ENCODE assay signal across 29 cellular contexts in the genomic region with DNA sequence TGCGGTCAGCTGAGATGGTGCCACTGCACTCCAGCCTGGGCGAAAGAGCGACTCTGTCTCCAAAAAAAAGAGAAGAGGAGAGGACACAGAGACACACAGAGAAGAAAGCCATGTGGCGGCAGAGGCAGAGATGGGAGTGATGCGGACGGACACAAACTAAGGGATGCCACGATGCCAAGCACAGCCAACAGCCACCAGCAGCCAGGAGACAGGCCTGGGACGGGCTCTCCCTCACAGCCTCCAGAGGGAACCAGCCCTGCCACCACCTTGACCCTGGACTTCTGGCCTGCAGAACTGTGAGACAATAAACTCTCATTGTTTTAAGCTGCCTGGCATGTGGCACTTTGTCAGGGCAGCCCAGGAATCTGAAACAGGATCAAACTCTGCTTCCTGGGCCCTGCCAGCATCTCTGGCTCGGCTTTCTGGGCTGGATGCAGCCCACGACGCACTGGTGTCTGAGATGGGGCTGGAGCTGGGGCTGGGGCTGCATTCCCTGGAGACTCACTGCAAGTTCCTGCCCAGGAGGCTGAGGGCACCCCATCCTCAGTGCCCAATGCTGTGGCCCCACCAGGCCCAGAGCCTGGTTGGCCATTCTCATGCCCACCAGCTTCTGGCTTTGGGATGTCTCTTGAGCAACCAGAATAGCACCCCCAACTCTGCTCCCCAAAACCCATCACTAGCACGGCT. TPM values are rescaled to one million over a fixed set of nuclear protein-coding genes. Genes with fewer than 3 reads are reported as not detected.
DNase-seq lines count a peak whose midpoint lies in the region; ATAC-seq, FAIRE-seq and TF ChIP-seq lines count a peak whose summit lies in the region.
"Had no signal": no experiment of that assay in that cellular context is flagged by ENCODE, and none has a peak within 500 bp of the region (broad histone marks: within the 10 kb centered on the region; RNA-seq: fewer than 3 reads in every experiment).

No MANE protein-coding gene starts in this region.

- in situ Hi-C loops in K562 (cut with MboI), result no loop called here

- H3K9ac ChIP-seq in BLaER1 (peak overlapping the region; percentile 94), K562 (ENCODE audit: insufficient read depth in 1 of 2, low read depth in 2 of 2, low read length in 2 of 2) (peak overlapping the region in 1 of 2 experiments; percentile 88; a peak in 2 of 4 replicates), neuronal stem cell (ENCODE audit: low read depth, low read length, poor library complexity) (no peak overlapping the region)

- peaks cover 47% of the 10 kb centered on the region for H3K79me2 ChIP-seq in K562 (ENCODE audit: control insufficient read depth, insufficient read depth, low read length)

- peak overlapping the region in 2 of 4 donors; percentile 67 to 74 for H3K4me3 Mint-ChIP-seq in IgD-negative memory B cell

- H3K4me2 ChIP-seq in BLaER1 (peak overlapping the region; percentile 90), K562 (ENCODE audit: insufficient read depth, low read length) (0 out of 2 replicates have a peak overlapping the region, but pooled peaks have one; percentile 1), neuronal stem cell (ENCODE audit: insufficient read depth, low read length, poor library complexity, severe bottlenecking) (no peak overlapping the region)

- DNase-seq in K562 (ENCODE audit: extremely low read depth in 1 of 4, low spot score in 3 of 4) (no peak), neuronal stem cell (ENCODE audit: low spot score) (no peak), islet precursor cell (no peak), tibial nerve (ENCODE audit: low spot score in 2 of 2) (no peak), SKM-1 (lab: John Stamatoyannopoulos, UW; ENCODE audit: unreplicated experiment) (no peak), NCI-H187 (lab: John Stamatoyannopoulos, UW) (no peak)
- DNase-seq: AML-193; Caco-2; DMS 273 treated with DMSO at 0.1 percent for 48 hours; DMS79 treated with DMSO at 0.1 percent for 48 hours; KBM-7; NCI-H1092 treated with DMSO at 0.1 percent for 48 hours; NCI-H146; NCI-H2029 treated with DMSO at 0.1 percent for 48 hours; NCI-H2171; NCI-H345; NCI-H524; NCI-H774; NK-92 treated with Interleukin-12 subunit alpha and Interleukin-12 subunit beta, amount 100 ng/mL, for 24 hours; T-helper 1 cell had no signal

- no peak overlapping the region for H3K4ac ChIP-seq in neuronal stem cell (ENCODE audit: low read length)

- H4K8ac ChIP-seq in neuronal stem cell (ENCODE audit: low read depth, low read length), result no peak overlapping the region

- H3K79me1 ChIP-seq in neuronal stem cell (ENCODE audit: low read depth, low read length), result peaks cover 2% of the 10 kb centered on the region

- no peak overlapping the region for H2BK5ac ChIP-seq in neuronal stem cell (ENCODE audit: low read length)

- ATAC-seq in K562, result no peak
- ATAC-seq: GM12878, Panc1, SK-N-SH treated with all-trans-retinoic acid at 6 μM for 48 hours had no signal

- H3K4me3 ChIP-seq in BLaER1, result peak overlapping the region; percentile 32
- no peak overlapping the region for H3K4me3 ChIP-seq in K562
- H3K4me3 ChIP-seq in neuronal stem cell (ENCODE audit: low read length in 2 of 2), result no peak overlapping the region
- no peak overlapping the region for H3K4me3 ChIP-seq in tibial nerve
- H3K4me3 ChIP-seq: GM12878 had no signal

- no TSS peak for BruUV-seq in K562 (replicated peaks; lab: Mats Ljungman, UMichigan)

- TF ChIP-seq POLR2A in K562 (conservative IDR thresholded peaks at IDR 0.05) (peak; percentile 43; the same call in 1 of the 2 replicates), tibial nerve (IDR thresholded peaks at IDR 0.05) (no peak)

- no peak overlapping the region for H2AFZ ChIP-seq in K562 (ENCODE audit: low read depth, low read length)
- no peak overlapping the region for H2AFZ ChIP-seq in neuronal stem cell (ENCODE audit: low read length)

- H3K18ac ChIP-seq in neuronal stem cell (ENCODE audit: low read length), result no peak overlapping the region

- no peak overlapping the region for H2AK5ac ChIP-seq in neuronal stem cell (ENCODE audit: low read depth, low read length)

- H2BK120ac ChIP-seq in neuronal stem cell (ENCODE audit: low read depth, low read length), result no peak overlapping the region

- POLR2A ChIA-PET in K562 (lab: Yijun Ruan, JAX), result interaction anchor here (0.9 kb wide), 1 partner anchor 66 kb away, joined by 3 read pairs; no protein-coding TSS in a partner anchor

- no peaks in the 10 kb centered on the region for H3K9me1 ChIP-seq in K562 (ENCODE audit: control insufficient read depth, insufficient read depth, low read length)

- no peaks in the 10 kb centered on the region for H3K36me3 Mint-ChIP-seq in IgD-negative memory B cell

- no peak for TF ChIP-seq EP300 in K562 (IDR thresholded peaks at IDR 0.05; ENCODE audit: low read length)
- no peak for TF ChIP-seq EP300 in tibial nerve (IDR thresholded peaks at IDR 0.05)

- H3K27ac ChIP-seq in BLaER1, result peak overlapping the region; percentile 99
- peak overlapping the region; percentile 100; the same call in 2 of the 3 replicates for H3K27ac ChIP-seq in K562 (ENCODE audit: extremely low read depth, low read depth, low read length)
- no peak overlapping the region for H3K27ac ChIP-seq in neuronal stem cell (replicated peaks; ENCODE audit: low read length)
- H3K27ac ChIP-seq in tibial nerve, result no peak overlapping the region

- intact Hi-C loops in K562 (cut with micrococcal nuclease), result no loop called here

- H3K4me1 ChIP-seq in BLaER1, result peaks cover 99% of the 10 kb centered on the region
- peaks cover 48 to 93% of the 10 kb centered on the region in 2 experiments for H3K4me1 ChIP-seq in K562 (replicated peaks in 1 of 2; ENCODE audit: control insufficient read depth in 2 of 2, insufficient read depth in 2 of 2, low read length in 2 of 2)
- peaks cover 4 to 11% of the 10 kb centered on the region in 2 donors for H3K4me1 ChIP-seq in neuronal stem cell (ENCODE audit: control insufficient read depth in 2 of 2, insufficient read depth in 1 of 2, low read depth in 1 of 2, low read length in 2 of 2)
- H3K4me1 ChIP-seq in tibial nerve, result peaks cover 0 to 28% (median 10%) of the 10 kb centered on the region in 4 donors
- H3K4me1 ChIP-seq: Caco-2 had no signal

- peaks cover 3% of the 10 kb centered on the region for H3K27me3 Mint-ChIP-seq in IgD-negative memory B cell

- no peaks in the 10 kb centered on the region for H4K20me1 ChIP-seq in BLaER1
- H4K20me1 ChIP-seq in K562 (replicated peaks; ENCODE audit: control insufficient read depth, insufficient read depth, low read length), result no peaks in the 10 kb centered on the region

- H2BK15ac ChIP-seq in neuronal stem cell (ENCODE audit: low read length), result no peak overlapping the region

- no peaks in the 10 kb centered on the region for H3K27me3 ChIP-seq in BLaER1
- no peaks in the 10 kb centered on the region for H3K27me3 ChIP-seq in K562 (ENCODE audit: control insufficient read depth in 2 of 2, insufficient read depth in 2 of 2, low read length in 2 of 2)
- H3K27me3 ChIP-seq in neuronal stem cell (ENCODE audit: control insufficient read depth in 3 of 3, insufficient read depth in 3 of 3, low read depth in 1 of 3, low read length in 3 of 3), result peaks cover 0 to 24% (median 3%) of the 10 kb centered on the region in 3 experiments
- H3K27me3 ChIP-seq in tibial nerve, result peaks cover 0 to 21% of the 10 kb centered on the region in 2 donors

- no peak overlapping the region for H4K91ac ChIP-seq in neuronal stem cell (ENCODE audit: low read depth, low read length, poor library complexity)

- no peak overlapping the region for H2BK12ac ChIP-seq in neuronal stem cell (ENCODE audit: low read length)

- CTCF ChIA-PET in K562 (lab: Yijun Ruan, JAX; ENCODE audit: low intra/inter-chr PET ratio), result no interaction called here

- H3K36me3 ChIP-seq in BLaER1 (0 out of 2 replicates have a peak, but pooled peaks cover 10% of the 10 kb centered on the region), K562 (ENCODE audit: control insufficient read depth, insufficient read depth, low read length) (peaks cover 26% of the 10 kb centered on the region; the same call in 2 of the 3 replicates), neuronal stem cell (replicated peaks in 1 of 2; ENCODE audit: control insufficient read depth in 2 of 2, insufficient read depth in 2 of 2, low read length in 2 of 2) (no peaks in the 10 kb centered on the region), tibial nerve (no peaks in the 10 kb centered on the region)

- no peak for TF ChIP-seq CTCF in K562 (IDR thresholded peaks at IDR 0.05 in 2 of 3, conservative IDR thresholded peaks at IDR 0.05 in 1 of 3; ENCODE audit: insufficient read depth in 2 of 3, low read depth in 1 of 3, low read length in 3 of 3)
- no peak for TF ChIP-seq CTCF in tibial nerve (IDR thresholded peaks at IDR 0.05)

- no peaks in the 10 kb centered on the region for H3K9me3 ChIP-seq in BLaER1
- H3K9me3 ChIP-seq in K562 (replicated peaks; ENCODE audit: control insufficient read depth, insufficient read depth, low read depth, low read length), result no peaks in the 10 kb centered on the region
- no peaks in the 10 kb centered on the region for H3K9me3 ChIP-seq in neuronal stem cell (replicated peaks in 1 of 2; ENCODE audit: control insufficient read depth in 2 of 2, insufficient read depth in 1 of 2, low read depth in 1 of 2, low read length in 2 of 2)
- H3K9me3 ChIP-seq in tibial nerve, result no peaks in the 10 kb centered on the region
- H3K9me3 ChIP-seq: Caco-2 had no signal

- no peaks in the 10 kb centered on the region for H3K9me3 Mint-ChIP-seq in IgD-negative memory B cell

- 86% methylated on average over 11 of the region's 12 CpGs for WGBS in K562 (ENCODE audit: insufficient coverage, low coverage, missing lambda C conversion rate)
- no CpG with 5 or more reads among the region's 12 CpGs for WGBS in neuronal stem cell (ENCODE audit: extremely low coverage in 2 of 2, insufficient read length in 2 of 2, insufficient replicate concordance in 1 of 2), 2 donors
- 68 to 72% methylated on average over 12 of the region's 12 CpGs for WGBS in tibial nerve, 2 donors

- TF ChIP-seq RAD21 in K562 (CRISPR knock-in tag; conservative IDR thresholded peaks at IDR 0.05 in 1 of 2, IDR thresholded peaks at IDR 0.05 in 1 of 2), result no peak

- peaks cover 22 to 30% (median 29%) of the 10 kb centered on the region in 3 donors for H3K4me1 Mint-ChIP-seq in IgD-negative memory B cell

- FAIRE-seq in K562 (lab: Jason Lieb, UNC), result no peak
- FAIRE-seq: GM12878, H54 had no signal

- peak overlapping the region in 2 of 3 donors; percentile 53 to 87 for H3K27ac Mint-ChIP-seq in IgD-negative memory B cell

- H3K23ac ChIP-seq in neuronal stem cell (ENCODE audit: low read depth, low read length, poor library complexity), result no peak overlapping the region

- peak overlapping the region; percentile 8 for H3K14ac ChIP-seq in neuronal stem cell (ENCODE audit: low read length)

RNA-seq across cellular contexts. Expression of a gene that starts 3.0 kb away (rescaled TPM):
- polyA plus RNA-seq in IgD-negative memory B cell (0.36 TPM), K562 (2011; rRNA removed) (7.2 and 9.9 TPM in 2 replicates), K562 (2014; fragmentation: Illumina TruSeq; extraction: Trizol) (12.3 and 13.4 TPM in 2 replicates), K562 (2014; fragmentation: Nextera tagmentation; extraction: Ambion mirVana) (1 to 10 TPM; 1.4 to 5.0 TPM), K562 (2014; rRNA removed) (20.9 and 22.0 TPM in 2 replicates)
- 16.8 and 60.7 TPM in 2 replicates for total RNA-seq in K562 (2011; cell fraction: chromatin; rRNA removed; ENCODE audit: low replicate concordance)
- total RNA-seq in K562 (2011; cell fraction: nucleolus; rRNA removed), result 53.0 and 74.2 TPM in 2 replicates
- total RNA-seq in K562 (2011; cell fraction: nucleoplasm; rRNA removed), result 25.8 and 31.3 TPM in 2 replicates
- total RNA-seq in K562 (2014; rRNA removed) (23.4 and 29.5 TPM in 2 replicates), K562 (2014; rRNA removed; fragmentation: Illumina TruSeq; extraction: Trizol) (10.7 and 11.0 TPM in 2 replicates), K562 (2015; rRNA removed; fragmentation: Illumina TruSeq; extraction: Trizol) (11.9 and 12.1 TPM in 2 replicates), K562 (2021) (27.6 and 29.0 TPM in 2 replicates), tibial nerve (10 to 100 TPM in 1 of 4 donors, 1 to 10 TPM in 3; 1.3 to 12.9 (median 1.8) TPM)
- 10.5 and 59.1 TPM in 2 replicates for polyA plus RNA-seq in K562 (2011; cell fraction: cytosol; rRNA removed)
- polyA plus RNA-seq in K562 (2011; cell fraction: nucleus; rRNA removed), result 4.8 and 12.6 TPM in 2 replicates
- polyA plus RNA-seq in K562 (2012), result 15.6 and 20.7 TPM in 2 replicates
- 3.2 and 7.2 TPM in 2 replicates for polyA minus RNA-seq in K562 (2011; rRNA and poly(A)+ RNA removed)
- 8.0 and 13.6 TPM in 2 replicates for polyA minus RNA-seq in K562 (2011; cell fraction: cytosol; rRNA and poly(A)+ RNA removed)
- 12.3 and 14.5 TPM in 2 replicates for polyA minus RNA-seq in K562 (2011; cell fraction: nucleus; rRNA and poly(A)+ RNA removed)
- polyA plus RNA-seq in neuronal stem cell (2013, experiment 1 of 2), result not detected
- polyA plus RNA-seq in neuronal stem cell (2013, experiment 2 of 2), result not detected
- total RNA-seq: A172, Caco-2 had no signal
- polyA plus RNA-seq: AG04450, CD14-positive monocyte had no signal

Comparison
In these comparisons a context has a peak if more than half of its experiments do, and no peak if none do; other contexts are left out.
1. H3K27ac ChIP-seq: peak in BLaER1 (single experiment) and K562 (single experiment); none in neuronal stem cell (single experiment) and tibial nerve (0 of 4).